ENCODE assay signal across 9 cellular contexts in the genomic region with DNA sequence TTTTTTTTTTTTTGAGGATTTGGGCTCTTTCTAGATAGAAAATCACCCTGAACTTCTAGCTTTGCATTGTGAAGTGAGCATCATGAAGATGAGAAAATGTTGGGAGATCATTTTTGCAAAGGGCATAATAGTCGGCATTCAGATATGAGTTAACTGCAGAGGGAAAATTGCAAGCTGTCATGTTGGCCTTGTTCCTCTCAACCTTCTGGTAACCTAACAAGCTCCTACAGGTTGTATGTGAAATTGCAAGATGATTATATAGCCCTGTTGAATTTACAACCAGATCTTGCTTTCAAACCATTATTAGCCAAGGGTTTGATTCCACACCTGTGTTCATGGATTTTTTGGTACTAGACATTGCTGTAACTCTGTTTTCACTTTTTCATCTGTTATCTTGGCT. TPM values are rescaled to one million over a fixed set of nuclear protein-coding genes. Genes with fewer than 3 reads are reported as not detected.
DNase-seq lines count a peak whose midpoint lies in the region; ATAC-seq and TF ChIP-seq lines count a peak whose summit lies in the region.
"Had no signal": no experiment of that assay in that cellular context is flagged by ENCODE, and none has a peak within 500 bp of the region (broad histone marks: within the 10 kb centered on the region; RNA-seq: fewer than 3 reads in every experiment).

No MANE protein-coding gene starts in this region.

- CTCF ChIA-PET in CD8-positive, alpha-beta T cell (lab: Charles Lee), result interaction anchor here (1.1 kb wide), 2 partner anchors 21 to 26 kb away, joined by 3 to 5 read pairs; no protein-coding TSS in a partner anchor
- CTCF ChIA-PET in SK-N-SH (lab: Yijun Ruan, JAX), result interaction anchor here (1.0 to 4.2 kb wide), 9 partner anchors 8 to 248 kb away, joined by 3 to 21 read pairs (median 3); a partner anchor contains a TSS

- no peak overlapping the region for H2AFZ ChIP-seq in SK-N-SH (ENCODE audit: low read depth)
- H2AFZ ChIP-seq in fibroblast of lung (ENCODE audit: low read length), result no peak overlapping the region

- DNase-seq in CD8-positive, alpha-beta T cell, result no peak
- peak; percentile 73 for DNase-seq in H7
- DNase-seq in SK-N-SH, result peak; percentile 64
- peak; percentile 46 to 58 for DNase-seq in fibroblast of lung (ENCODE audit: low read depth in 2 of 2)
- DNase-seq in stomach, result no peak
- DNase-seq in globus pallidus (ENCODE audit: low spot score), result no peak
- no peak for DNase-seq in Right ventricle myocardium superior

- no peaks in the 10 kb centered on the region for H3K27me3 Mint-ChIP-seq in CD8-positive, alpha-beta T cell (ENCODE audit: low read depth)

- no peaks in the 10 kb centered on the region for H3K9me3 ChIP-seq in CD8-positive, alpha-beta T cell (ENCODE audit: low read length)
- no peaks in the 10 kb centered on the region for H3K9me3 ChIP-seq in SK-N-SH
- no peaks in the 10 kb centered on the region for H3K9me3 ChIP-seq in fibroblast of lung (ENCODE audit: control insufficient read depth, insufficient read depth, low read depth, low read length)
- no peaks in the 10 kb centered on the region for H3K9me3 ChIP-seq in stomach

- H3K4me3 ChIP-seq in CD8-positive, alpha-beta T cell (ENCODE audit: low read depth, low read length), result no peak overlapping the region
- no peak overlapping the region for H3K4me3 ChIP-seq in H7 (ENCODE audit: insufficient read depth, low read depth, low read length)
- H3K4me3 ChIP-seq in SK-N-SH (ENCODE audit: low read depth in 2 of 2, low read length in 1 of 2), result no peak overlapping the region; a peak in 1 of 4 replicates
- peak overlapping the region in 2 of 4 experiments; percentile 75 to 89 for H3K4me3 ChIP-seq in fibroblast of lung (replicated peaks in 1 of 4; ENCODE audit: control extremely low read depth in 1 of 4, insufficient read depth in 1 of 4, low read depth in 3 of 4, low read length in 4 of 4)
- H3K4me3 ChIP-seq in stomach, result peak overlapping the region; percentile 91 to 100 (median 95)

- H3K27ac Mint-ChIP-seq in CD8-positive, alpha-beta T cell, result peak overlapping the region; percentile 66

- H3K4me1 Mint-ChIP-seq in CD8-positive, alpha-beta T cell (ENCODE audit: low read depth), result peaks cover 57% of the 10 kb centered on the region

- H3K79me2 ChIP-seq in SK-N-SH (ENCODE audit: insufficient read depth), result peaks cover 72% of the 10 kb centered on the region
- peaks cover 61% of the 10 kb centered on the region for H3K79me2 ChIP-seq in fibroblast of lung (ENCODE audit: control insufficient read depth, insufficient read depth, low read length)

- H3K9me3 Mint-ChIP-seq in CD8-positive, alpha-beta T cell, result no peaks in the 10 kb centered on the region

- H3K4me1 ChIP-seq in CD8-positive, alpha-beta T cell (ENCODE audit: insufficient read depth, low read length), result peaks cover 34% of the 10 kb centered on the region
- H3K4me1 ChIP-seq in SK-N-SH (ENCODE audit: control insufficient read depth in 1 of 2, insufficient read depth in 2 of 2, low read depth in 1 of 2, low read length in 1 of 2) (peaks cover 4 to 14% of the 10 kb centered on the region in 2 experiments; a peak in 2 of 4 replicates), fibroblast of lung (ENCODE audit: control insufficient read depth, extremely low read depth, insufficient read depth, low read length) (peaks cover 3% of the 10 kb centered on the region), stomach (peaks cover 42 to 67% (median 61%) of the 10 kb centered on the region in 4 donors)

- TF ChIP-seq EP300 in SK-N-SH (IDR thresholded peaks at IDR 0.05; ENCODE audit: borderline replicate concordance in 1 of 2, low read depth in 1 of 2, low read length in 1 of 2) (no peak), stomach (IDR thresholded peaks at IDR 0.05) (no peak)

- H3K36me3 Mint-ChIP-seq in CD8-positive, alpha-beta T cell, result peaks cover 33% of the 10 kb centered on the region

- no peak for TF ChIP-seq RAD21 in SK-N-SH (IDR thresholded peaks at IDR 0.05; ENCODE audit: low read length)

- H3K4me2 ChIP-seq in SK-N-SH, result peak overlapping the region; percentile 90
- no peak overlapping the region for H3K4me2 ChIP-seq in fibroblast of lung (ENCODE audit: extremely low read depth, insufficient read depth, low read length)

- no peak for TF ChIP-seq POLR2A in stomach (IDR thresholded peaks at IDR 0.05)

- intact Hi-C loops in CD8-positive, alpha-beta T cell (cut with DNase I, micrococcal nuclease), result no loop called here
- intact Hi-C loops in stomach (cut with DNase I; ENCODE audit: low total_unique reads), result loop anchor here (5.0 kb wide), 1 partner anchor 53 kb away; a partner anchor contains a TSS
- intact Hi-C loops in Right ventricle myocardium superior (cut with DNase I), result loop anchor here (10.0 kb wide), 1 partner anchor 51 kb away; a partner anchor contains a TSS

- H3K9me2 ChIP-seq in SK-N-SH, result no peaks in the 10 kb centered on the region

- H3K27me3 ChIP-seq in CD8-positive, alpha-beta T cell (ENCODE audit: insufficient read depth, low read length), result no peaks in the 10 kb centered on the region
- H3K27me3 ChIP-seq in H7 (ENCODE audit: control insufficient read depth, insufficient read depth, low read length) (no peaks in the 10 kb centered on the region), SK-N-SH (ENCODE audit: insufficient read depth) (no peaks in the 10 kb centered on the region), fibroblast of lung (ENCODE audit: control insufficient read depth, insufficient read depth, low read length) (no peaks in the 10 kb centered on the region), stomach (no peaks in the 10 kb centered on the region)
- H3K27me3 ChIP-seq: SJSA1 had no signal

- ATAC-seq in CD8-positive, alpha-beta T cell, result no peak
- ATAC-seq in HG02885 (IDR thresholded peaks at IDR 0.05; ENCODE audit: poor library complexity, unreplicated experiment), result no peak
- no peak for ATAC-seq in Right ventricle myocardium superior (ENCODE audit: poor library complexity)

- H3K4me3 Mint-ChIP-seq in CD8-positive, alpha-beta T cell, result peak overlapping the region; percentile 67

- no peak overlapping the region for H3K9ac ChIP-seq in SK-N-SH
- no peak overlapping the region for H3K9ac ChIP-seq in fibroblast of lung (ENCODE audit: insufficient read depth, low read length)

- 75% methylated on average over 1 of the region's 1 CpG for WGBS in SK-N-SH (ENCODE audit: low lambda C conversion rate)
- WGBS in stomach, 5 donors, result 10 to 32% (median 23%) methylated on average over 1 of the region's 1 CpG

- H4K20me1 ChIP-seq in SK-N-SH (ENCODE audit: insufficient read depth), result peaks cover 57% of the 10 kb centered on the region
- H4K20me1 ChIP-seq in fibroblast of lung (ENCODE audit: control insufficient read depth, extremely low read depth, insufficient read depth, low read length), result no peaks in the 10 kb centered on the region

- H3K27ac ChIP-seq in CD8-positive, alpha-beta T cell (ENCODE audit: low read depth, low read length), result no peak overlapping the region
- peak overlapping the region in 1 of 2 experiments; percentile 64; a peak in 2 of 4 replicates for H3K27ac ChIP-seq in SK-N-SH (ENCODE audit: low read depth in 2 of 2, low read length in 1 of 2)
- H3K27ac ChIP-seq in fibroblast of lung (ENCODE audit: insufficient read depth, low read length), result no peak overlapping the region
- peak overlapping the region in 3 of 5 donors; percentile 1 to 95 (median 11) for H3K27ac ChIP-seq in stomach
- H3K27ac ChIP-seq: SJSA1 had no signal

- peaks cover 26% of the 10 kb centered on the region for H3F3A ChIP-seq in SK-N-SH (replicated peaks; ENCODE audit: insufficient read depth)

- peaks cover 2% of the 10 kb centered on the region for H3K36me3 ChIP-seq in CD8-positive, alpha-beta T cell (ENCODE audit: insufficient read depth, low read length)
- H3K36me3 ChIP-seq in H7 (replicated peaks; ENCODE audit: control insufficient read depth, insufficient read depth, low read length) (peaks cover 2% of the 10 kb centered on the region), SK-N-SH (replicated peaks in 1 of 2; ENCODE audit: control insufficient read depth in 1 of 2, insufficient read depth in 2 of 2, low read length in 1 of 2) (peaks cover 17 to 30% of the 10 kb centered on the region in 2 experiments), fibroblast of lung (ENCODE audit: control insufficient read depth, insufficient read depth, low read length) (no peaks in the 10 kb centered on the region), stomach (peaks cover 12 to 33% (median 28%) of the 10 kb centered on the region in 4 donors)

- TF ChIP-seq CTCF in CD8-positive, alpha-beta T cell (IDR thresholded peaks at IDR 0.05), result peak; percentile 25
- TF ChIP-seq CTCF in SK-N-SH (IDR thresholded peaks at IDR 0.05) (peak; percentile 49), fibroblast of lung (conservative IDR thresholded peaks at IDR 0.05 in 1 of 2, IDR thresholded peaks at IDR 0.05 in 1 of 2; ENCODE audit: low read depth in 1 of 2, low read length in 2 of 2) (peak; percentile 41 to 51), stomach (IDR thresholded peaks at IDR 0.05) (peak in 3 of 7 experiments; percentile 12 to 52 (median 45))

- POLR2A ChIA-PET in CD8-positive, alpha-beta T cell (lab: Charles Lee), result no interaction called here
- POLR2A ChIA-PET in SK-N-SH (lab: Yijun Ruan, JAX), result no interaction called here

RNA-seq across cellular contexts. Expression of a gene that starts 2.2 kb away (rescaled TPM):
- total RNA-seq in CD8-positive, alpha-beta T cell, result 10 to 100 TPM; 41.5 to 43.3 TPM
- total RNA-seq in H7 (2014; rRNA removed; shearing (Covaris generic)), result 54.0 and 55.4 TPM in 2 replicates
- polyA plus RNA-seq in SK-N-SH (2012; rRNA removed), result 14.5 and 17.7 TPM in 2 replicates
- 18.0 and 18.4 TPM in 2 replicates for polyA plus RNA-seq in SK-N-SH (2012; cell fraction: cytosol; rRNA removed)
- 20.3 and 24.9 TPM in 2 replicates for polyA plus RNA-seq in SK-N-SH (2012; cell fraction: nucleus; rRNA removed)
- 15.9 and 19.3 TPM in 2 replicates for total RNA-seq in fibroblast of lung
- polyA plus RNA-seq in fibroblast of lung, result 34.1 and 42.2 TPM in 2 replicates
- 26.7 and 35.1 TPM in 2 replicates for polyA plus RNA-seq in fibroblast of lung (2012)
- 14.5 and 16.0 TPM in 2 replicates for polyA minus RNA-seq in fibroblast of lung (ENCODE audit: low replicate concordance)
- total RNA-seq in stomach, result 10 to 100 TPM in 4 of 5 donors, 1 to 10 TPM in 1; 7.2 to 54.0 (median 32.5) TPM
- 10 to 100 TPM; 19.1 to 28.1 (median 22.6) TPM for polyA plus RNA-seq in stomach
- total RNA-seq in Right ventricle myocardium superior, result 34.5 TPM

RNA-seq across cellular contexts. Expression of a gene that starts 32.7 kb away (rescaled TPM):
- total RNA-seq in CD8-positive, alpha-beta T cell, result 100 to 1,000 TPM; 112 to 117 TPM
- total RNA-seq in H7 (2014; rRNA removed; shearing (Covaris generic)), result 122 and 125 TPM in 2 replicates
- 36.3 and 41.8 TPM in 2 replicates for polyA plus RNA-seq in SK-N-SH (2012; rRNA removed)
- 46.8 and 56.6 TPM in 2 replicates for polyA plus RNA-seq in SK-N-SH (2012; cell fraction: cytosol; rRNA removed)
- 30.0 and 34.5 TPM in 2 replicates for polyA plus RNA-seq in SK-N-SH (2012; cell fraction: nucleus; rRNA removed)
- 29.5 and 40.5 TPM in 2 replicates for total RNA-seq in fibroblast of lung
- 47.7 and 58.6 TPM in 2 replicates for polyA plus RNA-seq in fibroblast of lung
- polyA plus RNA-seq in fibroblast of lung (2012), result 30.8 and 40.3 TPM in 2 replicates
- 15.2 and 15.4 TPM in 2 replicates for polyA minus RNA-seq in fibroblast of lung (ENCODE audit: low replicate concordance)
- 10 to 100 TPM; 18.1 to 62.0 (median 34.5) TPM for total RNA-seq in stomach
- 10 to 100 TPM; 35.2 to 52.1 (median 47.5) TPM for polyA plus RNA-seq in stomach
- total RNA-seq in Right ventricle myocardium superior, result 43.8 TPM

RNA-seq across cellular contexts. Expression of a gene that starts 45.4 kb away (rescaled TPM):
- total RNA-seq in CD8-positive, alpha-beta T cell, result 10 to 100 TPM; 39.3 to 40.4 TPM
- 291 and 385 TPM in 2 replicates for total RNA-seq in H7 (2014; rRNA removed; shearing (Covaris generic))
- polyA plus RNA-seq in SK-N-SH (2012; rRNA removed) (109 and 135 TPM in 2 replicates), fibroblast of lung (20.4 and 29.1 TPM in 2 replicates), stomach (10 to 100 TPM; 61.1 to 85.2 (median 67.6) TPM)
- 44.7 and 69.7 TPM in 2 replicates for polyA plus RNA-seq in SK-N-SH (2012; cell fraction: cytosol; rRNA removed)
- polyA plus RNA-seq in SK-N-SH (2012; cell fraction: nucleus; rRNA removed), result 159 and 199 TPM in 2 replicates
- total RNA-seq in fibroblast of lung (27.5 and 29.2 TPM in 2 replicates), stomach (10 to 100 TPM; 29.0 to 84.6 (median 36.2) TPM), Right ventricle myocardium superior (26.8 TPM)
- 25.1 and 44.1 TPM in 2 replicates for polyA plus RNA-seq in fibroblast of lung (2012)
- 18.8 and 36.4 TPM in 2 replicates for polyA minus RNA-seq in fibroblast of lung (ENCODE audit: low replicate concordance)

RNA-seq across cellular contexts. Expression of a gene that starts 53.9 kb away (rescaled TPM):
- total RNA-seq in CD8-positive, alpha-beta T cell, result 1,000 to 10,000 TPM; 2,153 to 2,178 TPM
- total RNA-seq in H7 (2014; rRNA removed; shearing (Covaris generic)), result 1,671 and 2,124 TPM in 2 replicates
- polyA plus RNA-seq in SK-N-SH (2012; rRNA removed) (2,231 and 2,255 TPM in 2 replicates), fibroblast of lung (1,477 and 1,551 TPM in 2 replicates), stomach (1,000 to 10,000 TPM; 3,493 to 4,094 (median 3,871) TPM)
- polyA plus RNA-seq in SK-N-SH (2012; cell fraction: cytosol; rRNA removed), result 3,260 and 4,153 TPM in 2 replicates
- 350 and 516 TPM in 2 replicates for polyA plus RNA-seq in SK-N-SH (2012; cell fraction: nucleus; rRNA removed)
- total RNA-seq in fibroblast of lung (1,214 and 1,412 TPM in 2 replicates), stomach (1,000 to 10,000 TPM in 1 of 5 donors, 100 to 1,000 TPM in 4; 255 to 1,618 (median 778) TPM), Right ventricle myocardium superior (570 TPM)
- polyA plus RNA-seq in fibroblast of lung (2012), result 2,012 and 2,284 TPM in 2 replicates
- polyA minus RNA-seq in fibroblast of lung (ENCODE audit: low replicate concordance), result 186 and 249 TPM in 2 replicates

RNA-seq across cellular contexts. Expression of a gene that starts 55.0 kb away (rescaled TPM):
- 1 to 10 TPM; 4.6 to 4.7 TPM for total RNA-seq in CD8-positive, alpha-beta T cell
- total RNA-seq in H7 (2014; rRNA removed; shearing (Covaris generic)), result 72.0 and 103 TPM in 2 replicates
- polyA plus RNA-seq in SK-N-SH (2012; rRNA removed), result 71.7 and 76.0 TPM in 2 replicates
- 35.8 and 54.2 TPM in 2 replicates for polyA plus RNA-seq in SK-N-SH (2012; cell fraction: cytosol; rRNA removed)
- polyA plus RNA-seq in SK-N-SH (2012; cell fraction: nucleus; rRNA removed), result 98.6 and 102 TPM in 2 replicates
- total RNA-seq in fibroblast of lung, result 14.1 and 16.0 TPM in 2 replicates
- polyA plus RNA-seq in fibroblast of lung, result 11.9 and 19.6 TPM in 2 replicates
- polyA plus RNA-seq in fibroblast of lung (2012), result 12.2 and 24.4 TPM in 2 replicates
- 14.2 and 23.2 TPM in 2 replicates for polyA minus RNA-seq in fibroblast of lung (ENCODE audit: low replicate concordance)
- 100 to 1,000 TPM in 3 of 5 donors, 10 to 100 TPM in 2; 34.4 to 401 (median 134) TPM for total RNA-seq in stomach
- polyA plus RNA-seq in stomach, result 100 to 1,000 TPM; 107 to 443 (median 165) TPM
- total RNA-seq in Right ventricle myocardium superior, result 5.3 TPM

Comparison
In these comparisons a context has a peak if more than half of its experiments do, and no peak if none do; other contexts are left out.
1. DNase-seq: peak in H7 (single experiment), SK-N-SH (single experiment) and fibroblast of lung (2 of 2); none in CD8-positive, alpha-beta T cell (0 of 7), stomach (single experiment), globus pallidus (single experiment) and Right ventricle myocardium superior (single experiment).
2. H3K27ac ChIP-seq: peak in stomach (3 of 5); none in CD8-positive, alpha-beta T cell (single experiment) and fibroblast of lung (single experiment).
3. H3K4me3 ChIP-seq: peak in stomach (4 of 4); none in CD8-positive, alpha-beta T cell (single experiment), H7 (single experiment) and SK-N-SH (0 of 2).
4. intact Hi-C loops: an anchor here in stomach (5.0 kb wide) and Right ventricle myocardium superior (10.0 kb wide); none called in CD8-positive, alpha-beta T cell.